Comparison of ENCODE assay signal across 15 cellular contexts in genomic region chr5:122126711-122127385, GRCh38. TPM values are rescaled to one million over a fixed set of nuclear protein-coding genes. Genes with fewer than 3 reads are reported as not detected.
DNase-seq lines count a peak whose midpoint lies in the region; ATAC-seq and TF ChIP-seq lines count a peak whose summit lies in the region.
"Had no signal": no experiment of that assay in that cellular context is flagged by ENCODE, and none has a peak within 500 bp of the region (broad histone marks: within the 10 kb centered on the region; RNA-seq: fewer than 3 reads in every experiment).

No MANE protein-coding gene starts in this region.

- 63 to 75% methylated on average over 11 of the region's 11 CpGs for WGBS in esophagus squamous epithelium, 2 donors

- no peak overlapping the region for H3K4me3 ChIP-seq in esophagus squamous epithelium
- H3K4me3 ChIP-seq in tibial artery = peak overlapping the region; percentile 1 to 6
- no peak overlapping the region for H3K4me3 ChIP-seq in CD8-positive, alpha-beta memory T cell (ENCODE audit: low read length)

- H3K27ac ChIP-seq in esophagus squamous epithelium (peak overlapping the region in 3 of 4 donors; percentile 34 to 72 (median 65)), tibial artery (peak overlapping the region; percentile 50 to 53)
- H3K27ac ChIP-seq in CD8-positive, alpha-beta memory T cell (ENCODE audit: low read depth, low read length) = no peak overlapping the region

- H3K27me3 ChIP-seq in esophagus squamous epithelium (no peaks in the 10 kb centered on the region), tibial artery (no peaks in the 10 kb centered on the region)
- H3K27me3 ChIP-seq in CD8-positive, alpha-beta memory T cell (ENCODE audit: insufficient read depth, low read length, poor library complexity, severe bottlenecking) = no peaks in the 10 kb centered on the region

- CTCF ChIA-PET in CD8-positive, alpha-beta memory T cell (lab: Charles Lee) = no interaction called here

- peaks cover 0 to 25% (median 0%) of the 10 kb centered on the region in 3 donors for H3K4me1 ChIP-seq in esophagus squamous epithelium
- peaks cover 0 to 26% (median 3%) of the 10 kb centered on the region in 4 donors for H3K4me1 ChIP-seq in tibial artery
- no peaks in the 10 kb centered on the region for H3K4me1 ChIP-seq in CD8-positive, alpha-beta memory T cell (ENCODE audit: insufficient read depth, low read length)

- H3K27me3 Mint-ChIP-seq in activated naive CD8-positive, alpha-beta T cell treated with anti-CD3 and anti-CD28 coated beads for 36 hours = no peaks in the 10 kb centered on the region
- peaks cover 1 to 5% of the 10 kb centered on the region in 2 donors for H3K27me3 Mint-ChIP-seq in CD8-positive, alpha-beta memory T cell
- H3K27me3 Mint-ChIP-seq: activated naive CD8-positive, alpha-beta T cell; IgD-negative memory B cell had no signal

- intact Hi-C loops in esophagus squamous epithelium (cut with DNase I) = no loop called here
- intact Hi-C loops in tibial artery (cut with DNase I; ENCODE audit: low total_unique reads) = no loop called here

- DNase-seq in NCI-H446 treated with DMSO at 0.1 percent for 48 hours (lab: John Stamatoyannopoulos, UW) (peak; percentile 20), esophagus squamous epithelium (lab: John Stamatoyannopoulos, UW) (no peak), myocyte (ENCODE audit: low read depth) (peak; percentile 84), tibial artery (peak; percentile 48 to 69)
- no peak for DNase-seq in activated naive CD8-positive, alpha-beta T cell treated with anti-CD3 and anti-CD28 coated beads for 36 hours
- DNase-seq in CD8-positive, alpha-beta memory T cell = no peak
- DNase-seq: activated CD8-positive, alpha-beta T cell treated with anti-CD3 and anti-CD28 coated beads, Interleukin-2, amount 10 ng/mL, durations not matched to agents 7 days and 5 days; effector memory CD4-positive, alpha-beta T cell; natural killer cell; NCI-H187 treated with DMSO at 0.1 percent for 48 hours; stimulated activated CD4-positive, alpha-beta T cell treated with anti-CD3 and anti-CD28 coated beads, Interleukin-4, amount 100 ng/mL, for 24 hours had no signal

- no peaks in the 10 kb centered on the region for H3K36me3 ChIP-seq in esophagus squamous epithelium
- H3K36me3 ChIP-seq in tibial artery = no peaks in the 10 kb centered on the region
- H3K36me3 ChIP-seq in CD8-positive, alpha-beta memory T cell (ENCODE audit: insufficient read depth, low read length) = no peaks in the 10 kb centered on the region

- POLR2A ChIA-PET in CD8-positive, alpha-beta memory T cell (lab: Charles Lee) = no interaction called here

- no peak for TF ChIP-seq CTCF in esophagus squamous epithelium (IDR thresholded peaks at IDR 0.05)
- TF ChIP-seq CTCF in tibial artery (IDR thresholded peaks at IDR 0.05) = no peak

- H3K36me3 Mint-ChIP-seq in activated naive CD8-positive, alpha-beta T cell treated with anti-CD3 and anti-CD28 coated beads for 36 hours = no peaks in the 10 kb centered on the region
- H3K36me3 Mint-ChIP-seq in CD8-positive, alpha-beta memory T cell = no peaks in the 10 kb centered on the region
- H3K36me3 Mint-ChIP-seq: activated naive CD8-positive, alpha-beta T cell; natural killer cell had no signal

- H3K9me3 ChIP-seq in esophagus squamous epithelium (no peaks in the 10 kb centered on the region), tibial artery (no peaks in the 10 kb centered on the region)
- no peaks in the 10 kb centered on the region for H3K9me3 ChIP-seq in CD8-positive, alpha-beta memory T cell (ENCODE audit: low read length)

- TF ChIP-seq POLR2A in esophagus squamous epithelium (IDR thresholded peaks at IDR 0.05) = no peak

- H3K4me1 Mint-ChIP-seq in activated naive CD8-positive, alpha-beta T cell treated with anti-CD3 and anti-CD28 coated beads for 36 hours = peaks cover 3% of the 10 kb centered on the region
- no peaks in the 10 kb centered on the region for H3K4me1 Mint-ChIP-seq in CD8-positive, alpha-beta memory T cell
- H3K4me1 Mint-ChIP-seq: IgD-negative memory B cell, natural killer cell had no signal

- ATAC-seq in HG03280 (IDR thresholded peaks at IDR 0.05; ENCODE audit: unreplicated experiment) = no peak
- ATAC-seq: activated CD8-positive, alpha-beta T cell treated with anti-CD3 and anti-CD28 coated beads, Interleukin-2, amount 10 ng/mL, durations not matched to agents 7 days and 5 days; natural killer cell had no signal

- H3K9me3 Mint-ChIP-seq in activated naive CD8-positive, alpha-beta T cell treated with anti-CD3 and anti-CD28 coated beads for 36 hours = no peaks in the 10 kb centered on the region
- H3K9me3 Mint-ChIP-seq in CD8-positive, alpha-beta memory T cell = peaks cover 0 to 2% (median 0%) of the 10 kb centered on the region in 5 donors
- H3K9me3 Mint-ChIP-seq: T-helper 1 cell treated with Interleukin-12 subunit alpha and Interleukin-12 subunit beta and Interleukin-4 antibody, amounts not matched to agents 30 μg/mL and 1 μg/mL, for 36 hours had no signal

- no peak overlapping the region for H3K4me3 Mint-ChIP-seq in activated naive CD8-positive, alpha-beta T cell treated with anti-CD3 and anti-CD28 coated beads for 36 hours
- no peak overlapping the region for H3K4me3 Mint-ChIP-seq in CD8-positive, alpha-beta memory T cell
- H3K4me3 Mint-ChIP-seq: activated CD8-positive, alpha-beta T cell treated with anti-CD3 and anti-CD28 coated beads, Interleukin-2, amount 10 ng/mL, durations not matched to agents 7 days and 5 days; activated naive CD8-positive, alpha-beta T cell; IgD-negative memory B cell; natural killer cell; T-helper 1 cell treated with Interleukin-12 subunit alpha and Interleukin-12 subunit beta and Interleukin-4 antibody, amounts not matched to agents 30 μg/mL and 1 μg/mL, for 36 hours had no signal

- no peak overlapping the region for H3K27ac Mint-ChIP-seq in activated naive CD8-positive, alpha-beta T cell treated with anti-CD3 and anti-CD28 coated beads for 36 hours
- H3K27ac Mint-ChIP-seq in CD8-positive, alpha-beta memory T cell = no peak overlapping the region
- H3K27ac Mint-ChIP-seq: activated CD8-positive, alpha-beta T cell treated with anti-CD3 and anti-CD28 coated beads, Interleukin-2, amount 10 ng/mL, durations not matched to agents 7 days and 5 days; activated naive CD8-positive, alpha-beta T cell; IgD-negative memory B cell; natural killer cell; T-helper 1 cell treated with Interleukin-12 subunit alpha and Interleukin-12 subunit beta and Interleukin-4 antibody, amounts not matched to agents 30 μg/mL and 1 μg/mL, for 36 hours had no signal

RNA-seq across cellular contexts. Expression of gene ZNF474, which starts 2.5 kb away (rescaled TPM):
- under 1 TPM in 2 of 4 donors, not detected in 2; 0.18 to 0.57 TPM for total RNA-seq in esophagus squamous epithelium
- 5.9 and 8.3 TPM in 2 replicates for total RNA-seq in myocyte
- polyA plus RNA-seq in myocyte (2012) = 3.6 TPM
- under 1 TPM in 1 of 2 experiments, not detected in 1; 0.28 TPM for total RNA-seq in activated naive CD8-positive, alpha-beta T cell treated with anti-CD3 and anti-CD28 coated beads for 36 hours
- total RNA-seq in CD8-positive, alpha-beta memory T cell = under 1 TPM in 1 of 2 experiments, not detected in 1; 0.29 TPM
- not detected for polyA plus RNA-seq in CD8-positive, alpha-beta memory T cell
- total RNA-seq: activated CD8-positive, alpha-beta T cell treated with anti-CD3 and anti-CD28 coated beads, Interleukin-2, amount 10 ng/mL, durations not matched to agents 7 days and 5 days had no signal

RNA-seq across cellular contexts. Expression of gene LOX, which starts 48.8 kb away (rescaled TPM):
- total RNA-seq in esophagus squamous epithelium (1 to 10 TPM; 1.4 to 9.9 (median 6.6) TPM), myocyte (8.1 and 8.2 TPM in 2 replicates)
- polyA plus RNA-seq in myocyte (2012) = 116 TPM
- total RNA-seq in activated naive CD8-positive, alpha-beta T cell treated with anti-CD3 and anti-CD28 coated beads for 36 hours = not detected
- not detected for total RNA-seq in CD8-positive, alpha-beta memory T cell
- not detected for polyA plus RNA-seq in CD8-positive, alpha-beta memory T cell
- total RNA-seq: activated CD8-positive, alpha-beta T cell treated with anti-CD3 and anti-CD28 coated beads, Interleukin-2, amount 10 ng/mL, durations not matched to agents 7 days and 5 days had no signal
- polyA plus RNA-seq: IgD-negative memory B cell had no signal

Comparison
In these comparisons a context has a peak if more than half of its experiments do, and no peak if none do; other contexts are left out.
1. DNase-seq: peak in NCI-H446 treated with DMSO at 0.1 percent for 48 hours (single experiment), myocyte (single experiment) and tibial artery (2 of 2); none in esophagus squamous epithelium (single experiment), activated naive CD8-positive, alpha-beta T cell treated with anti-CD3 and anti-CD28 coated beads for 36 hours (single experiment) and CD8-positive, alpha-beta memory T cell (0 of 5).
2. H3K4me3 ChIP-seq: peak in tibial artery (2 of 2); none in esophagus squamous epithelium (0 of 4) and CD8-positive, alpha-beta memory T cell (single experiment).